ENCODE assay signal across 13 cellular contexts in genomic region chr7:26381476-26382175, GRCh38.
"Had no signal": no experiment of that assay in that cellular context is flagged by ENCODE, and none has a peak within 500 bp of the region (broad histone marks: within the 10 kb centered on the region; RNA-seq: fewer than 3 reads in every experiment).

No MANE protein-coding gene starts in this region.

- H3K4me3 Mint-ChIP-seq: activated CD8-positive, alpha-beta T cell treated with anti-CD3 and anti-CD28 coated beads for 36 hours; activated naive CD4-positive, alpha-beta T cell treated with anti-CD3 and anti-CD28 coated beads, Interleukin-2, amount 10 ng/mL, durations not matched to agents 7 days and 5 days had no signal

- H3K27ac Mint-ChIP-seq: activated CD8-positive, alpha-beta T cell treated with anti-CD3 and anti-CD28 coated beads for 36 hours; activated naive CD4-positive, alpha-beta T cell treated with anti-CD3 and anti-CD28 coated beads, Interleukin-2, amount 10 ng/mL, durations not matched to agents 7 days and 5 days had no signal

- DNase-seq: activated CD8-positive, alpha-beta memory T cell treated with anti-CD3 and anti-CD28 coated beads, Interleukin-2, amount 50 U/mL, for 4 hours; activated CD8-positive, alpha-beta T cell treated with anti-CD3 and anti-CD28 coated beads for 36 hours; activated naive CD4-positive, alpha-beta T cell treated with anti-CD3 and anti-CD28 coated beads, Interleukin-2, amount 10 ng/mL, durations not matched to agents 7 days and 5 days; caudate nucleus; colonic mucosa; effector CD4-positive, alpha-beta T cell; foreskin melanocyte; head of caudate nucleus; left colon; mucosa of descending colon; small intestine; thyroid gland had no signal

- ATAC-seq: activated CD8-positive, alpha-beta T cell treated with anti-CD3 and anti-CD28 coated beads for 36 hours; left colon; mucosa of descending colon had no signal

- H3K36me3 Mint-ChIP-seq: activated naive CD4-positive, alpha-beta T cell treated with anti-CD3 and anti-CD28 coated beads, Interleukin-2, amount 10 ng/mL, durations not matched to agents 7 days and 5 days had no signal

- H3K4me3 ChIP-seq: colonic mucosa, mucosa of descending colon, thyroid gland, vagina had no signal

- H3K9me3 Mint-ChIP-seq: activated CD8-positive, alpha-beta T cell treated with anti-CD3 and anti-CD28 coated beads for 36 hours; activated naive CD4-positive, alpha-beta T cell treated with anti-CD3 and anti-CD28 coated beads, Interleukin-2, amount 10 ng/mL, durations not matched to agents 7 days and 5 days had no signal
